In genomic region chr4:5821665-5822358, GRCh38 we compare ENCODE assay signal across 11 cellular contexts.
DNase-seq lines count a peak whose midpoint lies in the region; ATAC-seq, FAIRE-seq and TF ChIP-seq lines count a peak whose summit lies in the region.
"Had no signal": no experiment of that assay in that cellular context is flagged by ENCODE, and none has a peak within 500 bp of the region (broad histone marks: within the 10 kb centered on the region; RNA-seq: fewer than 3 reads in every experiment).

No MANE protein-coding gene starts in this region.

- intact Hi-C loops in left colon (cut with DNase I, micrococcal nuclease), result no loop called here

- TF ChIP-seq CTCF in chondrocyte (IDR thresholded peaks at IDR 0.05) (peak; percentile 82), neutrophil (IDR thresholded peaks at IDR 0.05) (peak; percentile 27)

- DNase-seq in NCI-H1092 treated with DMSO at 0.1 percent for 48 hours (lab: John Stamatoyannopoulos, UW), result peak; percentile 4
- DNase-seq in NCI-H1092 (lab: John Stamatoyannopoulos, UW), result no peak
- peak; percentile 38 for DNase-seq in H54 (ENCODE audit: insufficient read length, low spot score)
- DNase-seq in chondrocyte (ENCODE audit: low spot score), result no peak
- no peak for DNase-seq in activated T-cell treated with anti-CD3 and anti-CD28 coated beads, Interleukin-2, amount 50 U/mL, for 4 hours
- DNase-seq in left colon, result no peak
- DNase-seq: kidney glomerular epithelial cell, NCI-H2107 had no signal

- no peaks in the 10 kb centered on the region for H3K9me3 ChIP-seq in neutrophil
- H3K9me3 ChIP-seq: HAP-1 had no signal

- peaks cover 50% of the 10 kb centered on the region for H3K36me3 Mint-ChIP-seq in chondrocyte (ENCODE audit: low read depth)
- H3K36me3 Mint-ChIP-seq in activated T-cell treated with anti-CD3 and anti-CD28 coated beads, Interleukin-2, amount 50 U/mL, for 4 hours (ENCODE audit: insufficient read depth), result no peaks in the 10 kb centered on the region

- no peak overlapping the region for H3K4me3 Mint-ChIP-seq in chondrocyte (ENCODE audit: unreplicated experiment)
- no peak overlapping the region for H3K4me3 Mint-ChIP-seq in activated T-cell treated with anti-CD3 and anti-CD28 coated beads, Interleukin-2, amount 50 U/mL, for 4 hours

- H3K4me1 ChIP-seq in neutrophil (ENCODE audit: control insufficient read depth in 1 of 2, insufficient read depth in 1 of 2, low read depth in 1 of 2, low read length in 1 of 2), result peaks cover 0 to 8% of the 10 kb centered on the region in 2 experiments
- H3K4me1 ChIP-seq: HAP-1 had no signal

- no peaks in the 10 kb centered on the region for H3K4me1 Mint-ChIP-seq in chondrocyte (ENCODE audit: low read depth)
- no peaks in the 10 kb centered on the region for H3K4me1 Mint-ChIP-seq in activated T-cell treated with anti-CD3 and anti-CD28 coated beads, Interleukin-2, amount 50 U/mL, for 4 hours (ENCODE audit: low read depth)

- H3K4me3 ChIP-seq in neutrophil (ENCODE audit: low read depth in 1 of 2, low read length in 1 of 2), result no peak overlapping the region
- H3K4me3 ChIP-seq: HAP-1 had no signal

- peaks cover 28% of the 10 kb centered on the region for H3K27me3 ChIP-seq in neutrophil

- H3K27ac Mint-ChIP-seq in chondrocyte (ENCODE audit: unreplicated experiment), result no peak overlapping the region

- no peaks in the 10 kb centered on the region for H3K9me3 Mint-ChIP-seq in chondrocyte (ENCODE audit: low read depth)
- H3K9me3 Mint-ChIP-seq in activated T-cell treated with anti-CD3 and anti-CD28 coated beads, Interleukin-2, amount 50 U/mL, for 4 hours, result no peaks in the 10 kb centered on the region

- H3K27ac ChIP-seq in neutrophil, result no peak overlapping the region

- no peaks in the 10 kb centered on the region for H3K36me3 ChIP-seq in neutrophil

- FAIRE-seq in H54 (lab: Jason Lieb, UNC), result no peak

- no peak for TF ChIP-seq POLR2A in H54 (IDR thresholded peaks at IDR 0.05; ENCODE audit: low read depth, low read length)

- ATAC-seq in GM19455 (IDR thresholded peaks at IDR 0.05; ENCODE audit: unreplicated experiment) (no peak), left colon (no peak)
- no peak for ATAC-seq in activated T-cell treated with anti-CD3 and anti-CD28 coated beads, Interleukin-2, amount 50 U/mL, for 4 hours

- no peaks in the 10 kb centered on the region for H3K27me3 Mint-ChIP-seq in chondrocyte (ENCODE audit: low read depth)
- no peaks in the 10 kb centered on the region for H3K27me3 Mint-ChIP-seq in activated T-cell treated with anti-CD3 and anti-CD28 coated beads, Interleukin-2, amount 50 U/mL, for 4 hours (ENCODE audit: low read depth)

Comparison
In these comparisons a context has a peak if more than half of its experiments do, and no peak if none do; other contexts are left out.
1. DNase-seq: peak in NCI-H1092 treated with DMSO at 0.1 percent for 48 hours (single experiment) and H54 (single experiment); none in NCI-H1092 (single experiment), chondrocyte (single experiment), activated T-cell treated with anti-CD3 and anti-CD28 coated beads, Interleukin-2, amount 50 U/mL, for 4 hours (single experiment) and left colon (0 of 2).